Comparison of ENCODE assay signal across 8 cellular contexts in genomic region chr16:88743693-88744519, GRCh38. TPM values are rescaled to one million over a fixed set of nuclear protein-coding genes. Genes with fewer than 3 reads are reported as not detected.
DNase-seq lines count a peak whose midpoint lies in the region; ATAC-seq and TF ChIP-seq lines count a peak whose summit lies in the region.

No MANE protein-coding gene starts in this region.

- no TSS peak for BruUV-seq in mammary epithelial cell (replicated peaks; lab: Mats Ljungman, UMichigan)

- H3K9ac ChIP-seq in Loucy (ENCODE audit: low read depth, low read length, poor library complexity, severe bottlenecking) (no peak overlapping the region), mammary epithelial cell (ENCODE audit: insufficient read depth, low read length) (no peak overlapping the region)

- WGBS in mammary epithelial cell (ENCODE audit: low coverage, missing lambda C conversion rate): 66% methylated on average over 16 of the region's 30 CpGs

- H3K4me2 ChIP-seq in DOHH2 (ENCODE audit: low read length) (no peak overlapping the region), Loucy (ENCODE audit: low read depth, low read length, poor library complexity, severe bottlenecking) (no peak overlapping the region), mammary epithelial cell (ENCODE audit: insufficient read depth, low read depth, low read length) (no peak overlapping the region)

- CTCF ChIA-PET in mammary epithelial cell (lab: Charles Lee; ENCODE audit: low non-redundant PET): no interaction called here

- H3K9me2 ChIP-seq in DOHH2 (replicated peaks; ENCODE audit: control insufficient read depth, low read length) (no peaks in the 10 kb centered on the region), Loucy (replicated peaks; ENCODE audit: low read depth, low read length) (no peaks in the 10 kb centered on the region)

- no peaks in the 10 kb centered on the region for H3K27me3 ChIP-seq in DOHH2 (ENCODE audit: control insufficient read depth, low read length)
- no peaks in the 10 kb centered on the region for H3K27me3 ChIP-seq in Loucy (ENCODE audit: insufficient read depth, low read length, poor library complexity, severe bottlenecking)
- no peaks in the 10 kb centered on the region for H3K27me3 ChIP-seq in mammary epithelial cell (ENCODE audit: insufficient read depth, low read length)

- H3K36me3 ChIP-seq in DOHH2 (ENCODE audit: control insufficient read depth, low read length) (peaks cover 57% of the 10 kb centered on the region), Loucy (ENCODE audit: insufficient read depth, low read length) (no peaks in the 10 kb centered on the region; the same call in 1 of the 2 replicates), mammary epithelial cell (ENCODE audit: insufficient read depth, low read length) (peaks cover 7% of the 10 kb centered on the region)

- no peak overlapping the region for H3K4me3 ChIP-seq in DOHH2 (ENCODE audit: low read length)
- no peak overlapping the region for H3K4me3 ChIP-seq in Loucy (ENCODE audit: low read length, poor library complexity, severe bottlenecking)
- no peak overlapping the region for H3K4me3 ChIP-seq in mammary epithelial cell (replicated peaks in 1 of 3; ENCODE audit: insufficient read depth in 1 of 3, low read depth in 2 of 3, low read length in 3 of 3)

- peaks cover 42% of the 10 kb centered on the region for H3K79me2 ChIP-seq in DOHH2 (ENCODE audit: control insufficient read depth, low read length)
- 0 out of 2 replicates have a peak, but pooled peaks cover 2% of the 10 kb centered on the region for H3K79me2 ChIP-seq in Loucy (ENCODE audit: insufficient read depth, low read length)
- H3K79me2 ChIP-seq in mammary epithelial cell (ENCODE audit: insufficient read depth, low read length): peaks cover 62% of the 10 kb centered on the region

- intact Hi-C loops in mammary epithelial cell (cut with micrococcal nuclease): loop anchor here (1.0 kb wide), 2 partner anchors 38 to 41 kb away; partner anchors contain the start of gene PIEZO1

- H3K9me3 ChIP-seq in DOHH2 (ENCODE audit: control insufficient read depth, insufficient read depth, low read length) (no peaks in the 10 kb centered on the region), Loucy (ENCODE audit: insufficient read depth, low read depth, low read length) (no peaks in the 10 kb centered on the region), mammary epithelial cell (replicated peaks; ENCODE audit: insufficient read depth, low read length) (no peaks in the 10 kb centered on the region)

- no peak for ATAC-seq in HG02571 (IDR thresholded peaks at IDR 0.05; ENCODE audit: unreplicated experiment)
- ATAC-seq in GM21528 (IDR thresholded peaks at IDR 0.05; ENCODE audit: low FRiP score, unreplicated experiment): no peak

- H3F3A ChIP-seq in DOHH2 (ENCODE audit: control insufficient read depth, insufficient read depth) (peaks cover 6% of the 10 kb centered on the region; the same call in 1 of the 2 replicates), Loucy (ENCODE audit: low read depth) (no peaks in the 10 kb centered on the region)

- H3K4me1 ChIP-seq in DOHH2 (ENCODE audit: control insufficient read depth, low read length): peaks cover 54% of the 10 kb centered on the region
- no peaks in the 10 kb centered on the region for H3K4me1 ChIP-seq in Loucy (ENCODE audit: insufficient read depth, low read length, poor library complexity, severe bottlenecking)
- peaks cover 4% of the 10 kb centered on the region for H3K4me1 ChIP-seq in mammary epithelial cell (ENCODE audit: insufficient read depth, low read length)

- dilution Hi-C loops in mammary epithelial cell (cut with HindIII; ENCODE audit: low sequenced_read_pairs): no loop called here

- TF ChIP-seq CTCF in DOHH2 (IDR thresholded peaks at IDR 0.05; ENCODE audit: low read depth, low read length, poor library complexity, severe bottlenecking) (peak; percentile 94), Loucy (conservative IDR thresholded peaks at IDR 0.05; ENCODE audit: low read length) (peak; percentile 61), mammary epithelial cell (conservative IDR thresholded peaks at IDR 0.05 in 1 of 2, IDR thresholded peaks at IDR 0.05 in 1 of 2; ENCODE audit: extremely low read depth in 1 of 2, insufficient read depth in 1 of 2, low read depth in 1 of 2, low read length in 2 of 2) (peak; percentile 74 to 86)

- H4K20me1 ChIP-seq in DOHH2 (ENCODE audit: control insufficient read depth, insufficient read depth, low read depth, low read length): peaks cover 30% of the 10 kb centered on the region
- H4K20me1 ChIP-seq in Loucy (ENCODE audit: insufficient read depth, low read length, poor library complexity, severe bottlenecking): peaks cover 5% of the 10 kb centered on the region
- H4K20me1 ChIP-seq in mammary epithelial cell (ENCODE audit: insufficient read depth, low read length): no peaks in the 10 kb centered on the region

- in situ Hi-C loops in mammary epithelial cell (cut with MboI; ENCODE audit: low sequenced_read_pairs in 2 of 2): no loop called here

- peak; percentile 44 to 63 (median 59) for DNase-seq in activated CD4-positive, CD25-positive, alpha-beta regulatory T cell (lab: John Stamatoyannopoulos, UW)
- peak; percentile 39 for DNase-seq in mammary epithelial cell
- DNase-seq in islet precursor cell: peak; percentile 87
- DNase-seq in stimulated activated CD4-positive, alpha-beta T cell treated with anti-CD3 and anti-CD28 coated beads, Interleukin-1b, Interleukin-23, amount 100 ng/mL, for 24 hours (ENCODE audit: low read depth in 4 of 4, low spot score in 1 of 4): peak; percentile 64 to 70 (median 65)

- H3K27ac ChIP-seq in DOHH2 (ENCODE audit: low read depth, low read length) (no peak overlapping the region), mammary epithelial cell (ENCODE audit: insufficient read depth, low read depth, low read length) (no peak overlapping the region)

- H2AFZ ChIP-seq in Loucy (ENCODE audit: low read length) (no peak overlapping the region), mammary epithelial cell (ENCODE audit: low read depth, low read length) (no peak overlapping the region)

RNA-seq across cellular contexts. Expression of gene CTU2, which starts 37.6 kb away (rescaled TPM):
- 10 to 100 TPM; 13.2 to 26.5 TPM for total RNA-seq in mammary epithelial cell
- polyA plus RNA-seq in mammary epithelial cell: 12.8 TPM
- polyA minus RNA-seq in mammary epithelial cell: 12.3 TPM

RNA-seq across cellular contexts. Expression of gene RNF166, which starts 37.7 kb away (rescaled TPM):
- 10 to 100 TPM in 1 of 2 donors, 1 to 10 TPM in 1; 9.8 to 11.2 TPM for total RNA-seq in mammary epithelial cell
- 5.1 TPM for polyA plus RNA-seq in mammary epithelial cell
- 1.7 TPM for polyA minus RNA-seq in mammary epithelial cell

RNA-seq across cellular contexts. Expression of gene PIEZO1, which starts 41.1 kb away (rescaled TPM):
- 100 to 1,000 TPM; 165 to 215 TPM for total RNA-seq in mammary epithelial cell
- 144 TPM for polyA plus RNA-seq in mammary epithelial cell
- 339 TPM for polyA minus RNA-seq in mammary epithelial cell

RNA-seq across cellular contexts. Expression of gene SNAI3, which starts 57.6 kb away (rescaled TPM):
- total RNA-seq in mammary epithelial cell: not detected
- polyA plus RNA-seq in mammary epithelial cell: 0.07 TPM
- polyA minus RNA-seq in mammary epithelial cell: not detected

RNA-seq across cellular contexts. Expression of gene CDT1, which starts 59.7 kb away (rescaled TPM):
- total RNA-seq in mammary epithelial cell: 10 to 100 TPM in 1 of 2 donors, 1 to 10 TPM in 1; 3.5 to 22.0 TPM
- polyA plus RNA-seq in mammary epithelial cell: 13.6 TPM
- 20.1 TPM for polyA minus RNA-seq in mammary epithelial cell
